Comparison of ENCODE assay signal across 14 cellular contexts in the genomic region with DNA sequence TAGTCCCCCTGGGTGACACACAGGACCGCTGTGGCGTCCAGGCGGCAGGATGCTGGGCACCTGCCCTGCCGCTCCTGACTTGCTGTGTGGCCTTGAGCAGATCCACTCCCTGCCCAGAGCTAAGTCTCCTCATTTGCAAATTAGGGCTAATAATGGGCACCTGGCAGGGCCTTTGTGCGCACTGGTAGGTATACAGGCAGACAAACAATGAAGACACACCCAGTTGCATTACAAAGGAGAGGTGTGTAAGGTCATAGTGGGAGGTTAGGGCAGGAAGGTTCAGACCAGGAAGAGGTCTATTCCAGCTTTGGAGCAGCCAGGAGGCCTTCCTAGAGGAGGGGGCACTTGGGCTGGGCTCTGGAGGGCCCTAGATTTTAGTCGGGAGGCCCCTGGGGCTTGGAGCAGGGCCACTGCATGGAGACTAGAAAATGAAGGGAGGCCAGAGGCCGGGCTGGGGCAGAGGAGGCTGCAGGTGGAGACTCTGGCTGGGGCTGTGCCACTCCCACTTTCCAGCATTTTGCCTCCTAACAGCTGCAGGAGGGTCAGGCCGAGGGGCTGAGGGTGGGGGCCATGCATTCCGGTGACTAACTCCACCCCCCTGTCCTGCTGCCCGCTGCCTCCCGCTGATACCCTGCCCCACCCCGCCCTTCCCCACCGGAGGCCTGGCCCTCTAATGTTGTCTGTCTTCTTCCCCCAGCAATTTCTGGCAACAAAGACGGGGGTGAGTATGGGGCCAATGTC. TPM values are rescaled to one million over a fixed set of nuclear protein-coding genes. Genes with fewer than 3 reads are reported as not detected.
DNase-seq lines count a peak whose midpoint lies in the region; ATAC-seq and TF ChIP-seq lines count a peak whose summit lies in the region.
"Had no signal": no experiment of that assay in that cellular context is flagged by ENCODE, and none has a peak within 500 bp of the region (broad histone marks: within the 10 kb centered on the region; RNA-seq: fewer than 3 reads in every experiment).

No MANE protein-coding gene starts in this region.

- H3K36me3 ChIP-seq in GM23338 (ENCODE audit: insufficient read depth) (no peaks in the 10 kb centered on the region), right atrium auricular region (peaks cover 23% of the 10 kb centered on the region), neuronal stem cell (replicated peaks in 1 of 2; ENCODE audit: control insufficient read depth in 2 of 2, insufficient read depth in 2 of 2, low read length in 2 of 2) (no peaks in the 10 kb centered on the region)

- no peak overlapping the region for H4K91ac ChIP-seq in neuronal stem cell (ENCODE audit: low read depth, low read length, poor library complexity)

- peaks cover 20% of the 10 kb centered on the region for H3K27me3 Mint-ChIP-seq in GM23338 (ENCODE audit: insufficient read depth, low read depth, poor library complexity)

- no peaks in the 10 kb centered on the region for H3K79me1 ChIP-seq in neuronal stem cell (ENCODE audit: low read depth, low read length)

- ATAC-seq in GM23338 (peak; percentile 71), GM19395 (IDR thresholded peaks at IDR 0.05; ENCODE audit: unreplicated experiment) (no peak), omental fat pad (ENCODE audit: low FRiP score) (no peak)
- ATAC-seq: activated T-helper 17 cell treated with anti-CD3 and anti-CD28 coated beads, Interleukin-2, amount 50 U/mL, for 72 hours had no signal

- peak overlapping the region; percentile 45 for H2BK15ac ChIP-seq in neuronal stem cell (ENCODE audit: low read length)

- no peaks in the 10 kb centered on the region for H3K36me3 Mint-ChIP-seq in GM23338 (ENCODE audit: low read depth)
- H3K36me3 Mint-ChIP-seq: memory B cell had no signal

- H2BK120ac ChIP-seq in neuronal stem cell (ENCODE audit: low read depth, low read length) = peak overlapping the region; percentile 57

- H3K9me3 Mint-ChIP-seq in GM23338 = no peaks in the 10 kb centered on the region; the same call in 2 of the 3 replicates
- H3K9me3 Mint-ChIP-seq: activated T-helper 17 cell treated with anti-CD3 and anti-CD28 coated beads, Interleukin-2, amount 50 U/mL, for 72 hours; memory B cell had no signal

- H3K9me2 ChIP-seq in GM23338 (ENCODE audit: insufficient read depth) = no peaks in the 10 kb centered on the region

- peak overlapping the region; percentile 81 for H3K18ac ChIP-seq in neuronal stem cell (ENCODE audit: low read length)

- TF ChIP-seq CTCF in GM23338 (conservative IDR thresholded peaks at IDR 0.05; ENCODE audit: low read depth in 2 of 2) (no peak), right atrium auricular region (IDR thresholded peaks at IDR 0.05) (no peak), omental fat pad (IDR thresholded peaks at IDR 0.05) (no peak)

- 0 out of 2 replicates have a peak, but pooled peaks cover 2% of the 10 kb centered on the region for H3F3A ChIP-seq in GM23338 (replicated peaks; ENCODE audit: low read depth)

- no peak overlapping the region for H3K14ac ChIP-seq in neuronal stem cell (ENCODE audit: low read length)

- H3K27me3 ChIP-seq in GM23338 (ENCODE audit: insufficient read depth) = peaks cover 13% of the 10 kb centered on the region; the same call in 1 of the 2 replicates
- H3K27me3 ChIP-seq in right atrium auricular region = no peaks in the 10 kb centered on the region
- peaks cover 0 to 8% (median 7%) of the 10 kb centered on the region in 3 experiments for H3K27me3 ChIP-seq in neuronal stem cell (ENCODE audit: control insufficient read depth in 3 of 3, insufficient read depth in 3 of 3, low read depth in 1 of 3, low read length in 3 of 3)

- H4K8ac ChIP-seq in neuronal stem cell (ENCODE audit: low read depth, low read length) = no peak overlapping the region

- no peaks in the 10 kb centered on the region for H3K9me3 ChIP-seq in right atrium auricular region
- H3K9me3 ChIP-seq in neuronal stem cell (replicated peaks in 1 of 2; ENCODE audit: control insufficient read depth in 2 of 2, insufficient read depth in 1 of 2, low read depth in 1 of 2, low read length in 2 of 2) = peaks cover 0 to 3% of the 10 kb centered on the region in 2 donors

- H2BK12ac ChIP-seq in neuronal stem cell (ENCODE audit: low read length) = no peak overlapping the region

- no peak overlapping the region for H3K4ac ChIP-seq in neuronal stem cell (ENCODE audit: low read length)

- no peak overlapping the region for H2AFZ ChIP-seq in GM23338
- no peak overlapping the region for H2AFZ ChIP-seq in neuronal stem cell (ENCODE audit: low read length)
- H2AFZ ChIP-seq: hepatocyte had no signal

- H2BK5ac ChIP-seq in neuronal stem cell (ENCODE audit: low read length) = no peak overlapping the region

- peak overlapping the region; percentile 20 for H3K4me3 Mint-ChIP-seq in GM23338
- H3K4me3 Mint-ChIP-seq: activated T-helper 17 cell treated with anti-CD3 and anti-CD28 coated beads, Interleukin-2, amount 50 U/mL, for 72 hours; memory B cell had no signal

- H3K23ac ChIP-seq in neuronal stem cell (ENCODE audit: low read depth, low read length, poor library complexity) = peak overlapping the region; percentile 77

- H3K27ac ChIP-seq in GM23338 (ENCODE audit: low read depth) (no peak overlapping the region; the same call in 1 of the 2 replicates), right atrium auricular region (peak overlapping the region; percentile 85 to 98), neuronal stem cell (replicated peaks; ENCODE audit: low read length) (no peak overlapping the region)
- H3K27ac ChIP-seq: hepatocyte had no signal

- H3K9ac ChIP-seq in neuronal stem cell (ENCODE audit: low read depth, low read length, poor library complexity) = no peak overlapping the region

- H3K4me2 ChIP-seq in GM23338 (peak overlapping the region; percentile 69), neuronal stem cell (ENCODE audit: insufficient read depth, low read length, poor library complexity, severe bottlenecking) (no peak overlapping the region)
- H3K4me2 ChIP-seq: hepatocyte had no signal

- H4K20me1 ChIP-seq in GM23338 (replicated peaks; ENCODE audit: insufficient read depth) = no peaks in the 10 kb centered on the region; the same call in 1 of the 2 replicates

- peak overlapping the region; percentile 24; the same call in 1 of the 2 replicates for H3K4me3 ChIP-seq in GM23338
- no peak overlapping the region for H3K4me3 ChIP-seq in right atrium auricular region
- no peak overlapping the region for H3K4me3 ChIP-seq in neuronal stem cell (ENCODE audit: low read length in 2 of 2)
- H3K4me3 ChIP-seq: hepatocyte had no signal

- DNase-seq in GM23338 (ENCODE audit: low spot score) (peak; percentile 85), NCI-H69 (lab: John Stamatoyannopoulos, UW) (peak; percentile 82), right atrium auricular region (ENCODE audit: low spot score) (no peak), neuronal stem cell (ENCODE audit: low spot score) (no peak), NCI-H1105 (lab: John Stamatoyannopoulos, UW) (no peak), cerebellum (ENCODE audit: low spot score) (no peak), omental fat pad (ENCODE audit: low spot score) (no peak)
- DNase-seq: DND-41, NCI-H2171, nucleus accumbens had no signal

- no peak overlapping the region for H3K27ac Mint-ChIP-seq in GM23338
- H3K27ac Mint-ChIP-seq: activated T-helper 17 cell treated with anti-CD3 and anti-CD28 coated beads, Interleukin-2, amount 50 U/mL, for 72 hours; memory B cell had no signal

- no peaks in the 10 kb centered on the region for H3K79me2 ChIP-seq in GM23338 (replicated peaks; ENCODE audit: insufficient read depth)
- H3K79me2 ChIP-seq: hepatocyte had no signal

- H3K4me1 ChIP-seq in GM23338 (ENCODE audit: insufficient read depth) (peaks cover 33% of the 10 kb centered on the region), right atrium auricular region (peaks cover 0 to 61% of the 10 kb centered on the region in 2 donors), neuronal stem cell (ENCODE audit: control insufficient read depth in 2 of 2, insufficient read depth in 1 of 2, low read depth in 1 of 2, low read length in 2 of 2) (peaks cover 0 to 14% of the 10 kb centered on the region in 2 donors)

- no CpG with 5 or more reads among the region's 14 CpGs for WGBS in neuronal stem cell (ENCODE audit: extremely low coverage in 2 of 2, insufficient read length in 2 of 2, insufficient replicate concordance in 1 of 2), 2 donors

- H2AK5ac ChIP-seq in neuronal stem cell (ENCODE audit: low read depth, low read length) = peak overlapping the region; percentile 96

- peaks cover 46% of the 10 kb centered on the region for H3K4me1 Mint-ChIP-seq in GM23338

TF ChIP-seq in GM23338, 12 proteins besides CTCF, POLR2A, EP300 and RAD21 (continues in another document):
- TF ChIP-seq ZNF331 (CRISPR knock-in tag; IDR thresholded peaks at IDR 0.05; ENCODE audit: low read depth) = no peak
- TF ChIP-seq NANOG (IDR thresholded peaks at IDR 0.05; ENCODE audit: borderline replicate concordance) = peak; percentile 43; the same call in 1 of the 2 replicates
- TF ChIP-seq ZNF114 (CRISPR knock-in tag; IDR thresholded peaks at IDR 0.05) = 0 out of 2 replicates have a peak, but pooled peaks have one; percentile 3
- peak; percentile 66 for TF ChIP-seq POLR2AphosphoS5 (IDR thresholded peaks at IDR 0.05; ENCODE audit: low read depth)
- TF ChIP-seq, protein P1, sequence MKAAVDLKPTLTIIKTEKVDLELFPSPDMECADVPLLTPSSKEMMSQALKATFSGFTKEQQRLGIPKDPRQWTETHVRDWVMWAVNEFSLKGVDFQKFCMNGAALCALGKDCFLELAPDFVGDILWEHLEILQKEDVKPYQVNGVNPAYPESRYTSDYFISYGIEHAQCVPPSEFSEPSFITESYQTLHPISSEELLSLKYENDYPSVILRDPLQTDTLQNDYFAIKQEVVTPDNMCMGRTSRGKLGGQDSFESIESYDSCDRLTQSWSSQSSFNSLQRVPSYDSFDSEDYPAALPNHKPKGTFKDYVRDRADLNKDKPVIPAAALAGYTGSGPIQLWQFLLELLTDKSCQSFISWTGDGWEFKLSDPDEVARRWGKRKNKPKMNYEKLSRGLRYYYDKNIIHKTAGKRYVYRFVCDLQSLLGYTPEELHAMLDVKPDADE (IDR thresholded peaks at IDR 0.05) = no peak

RNA-seq across cellular contexts. Expression of a gene that starts 28.5 kb away (rescaled TPM):
- total RNA-seq in GM23338 (2014; rRNA removed; shearing (Covaris generic)) = 0.10 and 0.78 TPM in 2 replicates
- polyA plus RNA-seq in GM23338 (2016; fragmentation: Nextera tagmentation; extraction: Ambion mirVana) = 1.0 and 1.1 TPM in 2 replicates
- total RNA-seq in right atrium auricular region (10 to 100 TPM; 24.4 to 34.9 TPM), cerebellum (0.45 TPM), omental fat pad (under 1 TPM; 0.19 to 0.56 (median 0.40) TPM)
- 0.35 TPM for polyA plus RNA-seq in neuronal stem cell (2013, experiment 1 of 2)
- polyA plus RNA-seq in neuronal stem cell (2013, experiment 2 of 2) = 0.42 TPM

RNA-seq across cellular contexts. Expression of a gene that starts 28.6 kb away (rescaled TPM):
- 47.5 and 63.3 TPM in 2 replicates for total RNA-seq in GM23338 (2014; rRNA removed; shearing (Covaris generic))
- polyA plus RNA-seq in GM23338 (2016; fragmentation: Nextera tagmentation; extraction: Ambion mirVana) = 31.4 and 34.0 TPM in 2 replicates
- total RNA-seq in right atrium auricular region (10 to 100 TPM; 23.0 to 38.3 TPM), cerebellum (25.7 TPM), omental fat pad (10 to 100 TPM; 32.1 to 39.6 (median 33.2) TPM)
- polyA plus RNA-seq in neuronal stem cell (2013, experiment 1 of 2) = 37.0 TPM
- 37.4 TPM for polyA plus RNA-seq in neuronal stem cell (2013, experiment 2 of 2)

Comparison
In these comparisons a context has a peak if more than half of its experiments do, and no peak if none do; other contexts are left out.
1. DNase-seq: peak in GM23338 (single experiment) and NCI-H69 (single experiment); none in right atrium auricular region (single experiment), neuronal stem cell (single experiment), NCI-H1105 (single experiment), cerebellum (single experiment) and omental fat pad (single experiment).
2. H3K27ac ChIP-seq: peak in right atrium auricular region (2 of 2); none in GM23338 (single experiment) and neuronal stem cell (single experiment).
3. RNA of a gene that starts 28.5 kb away (total RNA-seq): 24.4 to 34.9 TPM in right atrium auricular region; 0.19 to 0.56 TPM in omental fat pad, 0.45 TPM in cerebellum (single experiment) and 0.10 to 0.78 TPM in GM23338; every median in the first group is over 10 times any median in the second.